ENCODE assay signal across 10 cellular contexts in genomic region chrX:148310402-148311200, GRCh38.
DNase-seq lines count a peak whose midpoint lies in the region; ATAC-seq and TF ChIP-seq lines count a peak whose summit lies in the region.
"Had no signal": no experiment of that assay in that cellular context is flagged by ENCODE, and none has a peak within 500 bp of the region (broad histone marks: within the 10 kb centered on the region; RNA-seq: fewer than 3 reads in every experiment).

No MANE protein-coding gene starts in this region.

- H3K4me3 ChIP-seq in CD8-positive, alpha-beta T cell (ENCODE audit: low read depth, low read length) = no peak overlapping the region
- no peak overlapping the region for H3K4me3 ChIP-seq in HAP-1
- H3K4me3 ChIP-seq: neural progenitor cell had no signal

- H3K9me3 Mint-ChIP-seq in CD8-positive, alpha-beta T cell = no peaks in the 10 kb centered on the region
- no peaks in the 10 kb centered on the region for H3K9me3 Mint-ChIP-seq in central memory CD8-positive, alpha-beta T cell
- H3K9me3 Mint-ChIP-seq: dendritic cell treated with granulocyte-macrophage colony-stimulating factor and Interleukin-4, amounts not matched to agents 40 ng/mL and 50 ng/mL, for 4 days had no signal

- in situ Hi-C loops in HAP-1 (cut with MboI; ENCODE audit: low sequenced_read_pairs) = no loop called here

- CTCF ChIA-PET in CD8-positive, alpha-beta T cell (lab: Charles Lee) = interaction anchor here (1.2 kb wide), 1 partner anchor 13 kb away, joined by 3 read pairs; no protein-coding TSS in a partner anchor

- no peaks in the 10 kb centered on the region for H3K27me3 Mint-ChIP-seq in CD8-positive, alpha-beta T cell (ENCODE audit: low read depth)
- H3K27me3 Mint-ChIP-seq in T-helper 17 cell = no peaks in the 10 kb centered on the region
- no peaks in the 10 kb centered on the region for H3K27me3 Mint-ChIP-seq in central memory CD8-positive, alpha-beta T cell
- H3K27me3 Mint-ChIP-seq: dendritic cell treated with granulocyte-macrophage colony-stimulating factor and Interleukin-4, amounts not matched to agents 40 ng/mL and 50 ng/mL, for 4 days had no signal

- peak; percentile 89 for ATAC-seq in CD8-positive, alpha-beta T cell
- ATAC-seq in HG02678 (IDR thresholded peaks at IDR 0.05; ENCODE audit: unreplicated experiment) = peak; percentile 86
- ATAC-seq in T-helper 17 cell = peak; percentile 91
- peak; percentile 85 for ATAC-seq in central memory CD8-positive, alpha-beta T cell (replicated peaks; ENCODE audit: extremely low read depth, poor library complexity, severe bottlenecking)
- ATAC-seq in HG02970 (IDR thresholded peaks at IDR 0.05; ENCODE audit: low FRiP score, unreplicated experiment) = no peak

- H3K27ac Mint-ChIP-seq in CD8-positive, alpha-beta T cell = peak overlapping the region; percentile 85
- H3K27ac Mint-ChIP-seq in T-helper 17 cell = no peak overlapping the region
- peak overlapping the region; percentile 32 for H3K27ac Mint-ChIP-seq in central memory CD8-positive, alpha-beta T cell (ENCODE audit: low read depth)
- H3K27ac Mint-ChIP-seq: dendritic cell treated with granulocyte-macrophage colony-stimulating factor and Interleukin-4, amounts not matched to agents 40 ng/mL and 50 ng/mL, for 4 days; neural progenitor cell had no signal

- no peak for TF ChIP-seq CTCF in CD8-positive, alpha-beta T cell (IDR thresholded peaks at IDR 0.05)

- peaks cover 39% of the 10 kb centered on the region for H3K4me1 Mint-ChIP-seq in CD8-positive, alpha-beta T cell (ENCODE audit: low read depth)
- H3K4me1 Mint-ChIP-seq in T-helper 17 cell = peaks cover 17% of the 10 kb centered on the region
- peaks cover 29% of the 10 kb centered on the region for H3K4me1 Mint-ChIP-seq in central memory CD8-positive, alpha-beta T cell
- H3K4me1 Mint-ChIP-seq: neural progenitor cell had no signal

- H3K4me3 Mint-ChIP-seq in CD8-positive, alpha-beta T cell = peak overlapping the region; percentile 62
- peak overlapping the region; percentile 39 for H3K4me3 Mint-ChIP-seq in T-helper 17 cell
- H3K4me3 Mint-ChIP-seq in central memory CD8-positive, alpha-beta T cell = peak overlapping the region; percentile 52
- H3K4me3 Mint-ChIP-seq: dendritic cell treated with granulocyte-macrophage colony-stimulating factor and Interleukin-4, amounts not matched to agents 40 ng/mL and 50 ng/mL, for 4 days; neural progenitor cell had no signal

- no peaks in the 10 kb centered on the region for H3K27me3 ChIP-seq in CD8-positive, alpha-beta T cell (ENCODE audit: insufficient read depth, low read length)
- H3K27me3 ChIP-seq in HAP-1 (ENCODE audit: low read depth) = no peaks in the 10 kb centered on the region
- H3K27me3 ChIP-seq: neural progenitor cell had no signal

- DNase-seq in CD8-positive, alpha-beta T cell = peak; percentile 3 to 69 (median 50)
- DNase-seq in T-helper 17 cell (peak; percentile 4 to 9 (median 8)), GM03348 (ENCODE audit: low spot score) (no peak), nucleus accumbens (lab: John Stamatoyannopoulos, UW) (no peak), HAP-1 (ENCODE audit: low spot score in 2 of 2) (no peak)
- peak; percentile 12 to 35 for DNase-seq in central memory CD8-positive, alpha-beta T cell (ENCODE audit: low spot score in 2 of 2)

- H3K4me1 ChIP-seq in CD8-positive, alpha-beta T cell (ENCODE audit: insufficient read depth, low read length) = peaks cover 27% of the 10 kb centered on the region
- no peaks in the 10 kb centered on the region for H3K4me1 ChIP-seq in HAP-1
- H3K4me1 ChIP-seq: neural progenitor cell had no signal

- H3K36me3 Mint-ChIP-seq in CD8-positive, alpha-beta T cell = no peaks in the 10 kb centered on the region
- no peaks in the 10 kb centered on the region for H3K36me3 Mint-ChIP-seq in T-helper 17 cell (ENCODE audit: low read depth)
- peaks cover 2% of the 10 kb centered on the region for H3K36me3 Mint-ChIP-seq in central memory CD8-positive, alpha-beta T cell (ENCODE audit: insufficient read depth)
- H3K36me3 Mint-ChIP-seq: neural progenitor cell had no signal

- intact Hi-C loops in CD8-positive, alpha-beta T cell (cut with DNase I, micrococcal nuclease) = loop anchor here in 1 of 2 experiments (2.0 to 10.0 kb wide), 2 partner anchors 22 to 74 kb away; no protein-coding TSS in a partner anchor

- no peaks in the 10 kb centered on the region for H3K36me3 ChIP-seq in CD8-positive, alpha-beta T cell (ENCODE audit: insufficient read depth, low read length)
- no peaks in the 10 kb centered on the region for H3K36me3 ChIP-seq in HAP-1 (replicated peaks)
- H3K36me3 ChIP-seq: neural progenitor cell had no signal

- H3K27ac ChIP-seq in CD8-positive, alpha-beta T cell (ENCODE audit: low read depth, low read length) = no peak overlapping the region
- H3K27ac ChIP-seq: neural progenitor cell had no signal

- H3K9me3 ChIP-seq in CD8-positive, alpha-beta T cell (ENCODE audit: low read length) = no peaks in the 10 kb centered on the region
- H3K9me3 ChIP-seq in T-helper 17 cell (ENCODE audit: control insufficient read depth, low read length, poor library complexity, severe bottlenecking) = no peaks in the 10 kb centered on the region
- H3K9me3 ChIP-seq in HAP-1 = no peaks in the 10 kb centered on the region

- POLR2A ChIA-PET in CD8-positive, alpha-beta T cell (lab: Charles Lee) = interaction anchor here (0.7 to 1.3 kb wide), 2 partner anchors 23 to 190 kb away, joined by 3 to 4 read pairs; partner anchors contain the start of gene AFF2

Comparison
In these comparisons a context has a peak if more than half of its experiments do, and no peak if none do; other contexts are left out.
1. DNase-seq: peak in CD8-positive, alpha-beta T cell (7 of 7), T-helper 17 cell (3 of 3) and central memory CD8-positive, alpha-beta T cell (2 of 2); none in GM03348 (single experiment), nucleus accumbens (0 of 56) and HAP-1 (0 of 2).
2. Peak in every context shown above with its lines, with median percentiles within 50 percentile points of each other: H3K4me3 Mint-ChIP-seq.